In the genomic region with DNA sequence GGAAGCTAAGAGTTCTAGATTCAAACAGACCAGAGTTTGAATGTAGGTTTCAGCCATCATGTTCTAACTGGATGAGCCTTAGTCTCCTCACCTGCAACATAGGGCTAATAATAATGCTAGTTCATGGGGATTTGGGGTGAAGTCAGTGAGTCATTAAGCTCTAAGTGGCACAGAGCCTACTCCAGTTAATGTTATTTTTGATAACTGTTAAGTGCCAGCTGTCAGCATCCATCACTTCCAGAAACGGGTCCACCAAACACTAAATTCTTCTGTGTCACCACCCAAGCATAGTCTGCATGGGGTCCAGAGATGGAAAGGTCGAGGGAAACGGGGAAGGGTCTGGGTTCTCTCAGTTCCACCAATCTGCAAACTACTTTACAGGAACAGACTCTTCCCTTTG, we compare ENCODE assay signal across 17 cellular contexts. TPM values are rescaled to one million over a fixed set of nuclear protein-coding genes. Genes with fewer than 3 reads are reported as not detected.
DNase-seq lines count a peak whose midpoint lies in the region; ATAC-seq and TF ChIP-seq lines count a peak whose summit lies in the region.
"Had no signal": no experiment of that assay in that cellular context is flagged by ENCODE, and none has a peak within 500 bp of the region (broad histone marks: within the 10 kb centered on the region; RNA-seq: fewer than 3 reads in every experiment).

No MANE protein-coding gene starts in this region.

- no peak overlapping the region for H3K27ac ChIP-seq in CD4-positive, CD25-positive, alpha-beta regulatory T cell (ENCODE audit: insufficient read depth, low read length, poor library complexity, severe bottlenecking)
- H3K27ac ChIP-seq in GM23338 (ENCODE audit: low read depth), result no peak overlapping the region

- H4K20me1 ChIP-seq in GM23338 (replicated peaks; ENCODE audit: insufficient read depth), result no peaks in the 10 kb centered on the region; the same call in 1 of the 2 replicates

- DNase-seq in CD4-positive, CD25-positive, alpha-beta regulatory T cell, result no peak
- DNase-seq in GM23338 (ENCODE audit: low spot score) (no peak), amniotic epithelial cell (ENCODE audit: low read depth) (peak; percentile 34)
- DNase-seq: activated gamma-delta T cell; BE2C; NCI-H1048; stimulated activated CD4-positive, alpha-beta T cell treated with anti-CD3 and anti-CD28 coated beads, Interleukin-15, amount 100 ng/mL, for 24 hours had no signal

- peaks cover 23% of the 10 kb centered on the region for H3K4me1 ChIP-seq in CD4-positive, CD25-positive, alpha-beta regulatory T cell (ENCODE audit: control insufficient read depth, insufficient read depth, low read length, poor library complexity, severe bottlenecking)
- H3K4me1 ChIP-seq in GM23338 (ENCODE audit: insufficient read depth), result peaks cover 31% of the 10 kb centered on the region
- H3K4me1 ChIP-seq: BE2C had no signal

- H3K27me3 ChIP-seq in CD4-positive, CD25-positive, alpha-beta regulatory T cell (ENCODE audit: control insufficient read depth, insufficient read depth, low read length), result no peaks in the 10 kb centered on the region
- H3K27me3 ChIP-seq in GM23338 (ENCODE audit: insufficient read depth), result no peaks in the 10 kb centered on the region
- H3K27me3 ChIP-seq: BE2C had no signal

- no peaks in the 10 kb centered on the region for H3K9me2 ChIP-seq in GM23338 (ENCODE audit: insufficient read depth)

- ATAC-seq in CD4-positive, CD25-positive, alpha-beta regulatory T cell (ENCODE audit: low read depth in 2 of 2), result no peak
- ATAC-seq in GM23338 (no peak), HG02885 (IDR thresholded peaks at IDR 0.05; ENCODE audit: poor library complexity, unreplicated experiment) (no peak), HG03565 (IDR thresholded peaks at IDR 0.05; ENCODE audit: unreplicated experiment) (no peak), GM21786 (IDR thresholded peaks at IDR 0.05; ENCODE audit: unreplicated experiment) (no peak), HG03439 (IDR thresholded peaks at IDR 0.05; ENCODE audit: unreplicated experiment) (no peak)

- H3K4me3 Mint-ChIP-seq in CD4-positive, CD25-positive, alpha-beta regulatory T cell, result peak overlapping the region; percentile 2 to 98 (median 78)
- no peak overlapping the region for H3K4me3 Mint-ChIP-seq in GM23338
- H3K4me3 Mint-ChIP-seq in nephron, result peak overlapping the region; percentile 97 to 98 (median 97)

- H3K27ac Mint-ChIP-seq in CD4-positive, CD25-positive, alpha-beta regulatory T cell, result peak overlapping the region; percentile 15 to 100 (median 87)
- H3K27ac Mint-ChIP-seq in GM23338 (no peak overlapping the region), nephron (peak overlapping the region; percentile 73 to 99 (median 99))

- peaks cover 31% of the 10 kb centered on the region for H3K79me2 ChIP-seq in GM23338 (replicated peaks; ENCODE audit: insufficient read depth)

- H3K9me3 Mint-ChIP-seq in CD4-positive, CD25-positive, alpha-beta regulatory T cell, result peaks cover 0 to 4% (median 0%) of the 10 kb centered on the region in 7 donors
- H3K9me3 Mint-ChIP-seq in GM23338 (no peaks in the 10 kb centered on the region; the same call in 2 of the 3 replicates), nephron (no peaks in the 10 kb centered on the region)

- H3K4me2 ChIP-seq in GM23338, result 0 out of 2 replicates have a peak overlapping the region, but pooled peaks have one; percentile 35

- no peaks in the 10 kb centered on the region for H3F3A ChIP-seq in GM23338 (replicated peaks; ENCODE audit: low read depth)

- H3K4me3 ChIP-seq in CD4-positive, CD25-positive, alpha-beta regulatory T cell (ENCODE audit: low read depth, low read length), result no peak overlapping the region
- H3K4me3 ChIP-seq in GM23338, result no peak overlapping the region
- H3K4me3 ChIP-seq: lung had no signal

- peak overlapping the region; percentile 38 for H2AFZ ChIP-seq in GM23338

- H3K9me3 ChIP-seq in CD4-positive, CD25-positive, alpha-beta regulatory T cell (ENCODE audit: control insufficient read depth in 2 of 2, low read length in 2 of 2), result no peaks in the 10 kb centered on the region
- H3K9me3 ChIP-seq: BE2C had no signal

- no peaks in the 10 kb centered on the region for H3K36me3 ChIP-seq in CD4-positive, CD25-positive, alpha-beta regulatory T cell (ENCODE audit: control insufficient read depth, insufficient read depth, low read length)
- H3K36me3 ChIP-seq in GM23338 (ENCODE audit: insufficient read depth), result no peaks in the 10 kb centered on the region
- H3K36me3 ChIP-seq: BE2C had no signal

- H3K4me1 Mint-ChIP-seq in CD4-positive, CD25-positive, alpha-beta regulatory T cell, result peaks cover 15 to 46% (median 32%) of the 10 kb centered on the region in 4 donors
- peaks cover 47% of the 10 kb centered on the region for H3K4me1 Mint-ChIP-seq in GM23338
- H3K4me1 Mint-ChIP-seq in nephron, result peaks cover 47% of the 10 kb centered on the region

- no peak for TF ChIP-seq CTCF in GM23338 (conservative IDR thresholded peaks at IDR 0.05; ENCODE audit: low read depth in 2 of 2)
- no peak for TF ChIP-seq CTCF in nephron (IDR thresholded peaks at IDR 0.05; ENCODE audit: unreplicated experiment in 3 of 3)

- H3K36me3 Mint-ChIP-seq in CD4-positive, CD25-positive, alpha-beta regulatory T cell, result no peaks in the 10 kb centered on the region
- H3K36me3 Mint-ChIP-seq in GM23338 (ENCODE audit: low read depth) (no peaks in the 10 kb centered on the region), nephron (ENCODE audit: low read depth) (no peaks in the 10 kb centered on the region)

- peaks cover 9% of the 10 kb centered on the region for H3K27me3 Mint-ChIP-seq in CD4-positive, CD25-positive, alpha-beta regulatory T cell
- H3K27me3 Mint-ChIP-seq in GM23338 (ENCODE audit: insufficient read depth, low read depth, poor library complexity) (peaks cover 14% of the 10 kb centered on the region), nephron (ENCODE audit: low read depth) (no peaks in the 10 kb centered on the region)

TF ChIP-seq in GM23338, 12 proteins besides CTCF, POLR2A, EP300 and RAD21:
- TF ChIP-seq, protein P1, sequence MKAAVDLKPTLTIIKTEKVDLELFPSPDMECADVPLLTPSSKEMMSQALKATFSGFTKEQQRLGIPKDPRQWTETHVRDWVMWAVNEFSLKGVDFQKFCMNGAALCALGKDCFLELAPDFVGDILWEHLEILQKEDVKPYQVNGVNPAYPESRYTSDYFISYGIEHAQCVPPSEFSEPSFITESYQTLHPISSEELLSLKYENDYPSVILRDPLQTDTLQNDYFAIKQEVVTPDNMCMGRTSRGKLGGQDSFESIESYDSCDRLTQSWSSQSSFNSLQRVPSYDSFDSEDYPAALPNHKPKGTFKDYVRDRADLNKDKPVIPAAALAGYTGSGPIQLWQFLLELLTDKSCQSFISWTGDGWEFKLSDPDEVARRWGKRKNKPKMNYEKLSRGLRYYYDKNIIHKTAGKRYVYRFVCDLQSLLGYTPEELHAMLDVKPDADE (IDR thresholded peaks at IDR 0.05), result no peak
- TF ChIP-seq ZNF331 (CRISPR knock-in tag; IDR thresholded peaks at IDR 0.05; ENCODE audit: low read depth) (no peak), STAT1 (IDR thresholded peaks at IDR 0.05; ENCODE audit: unreplicated experiment) (no peak)
TF ChIP-seq in GM23338: peak in this region for 0.

RNA-seq across cellular contexts. Expression of a gene that starts 1.8 kb away (rescaled TPM):
- 63.0 TPM for total RNA-seq in CD4-positive, CD25-positive, alpha-beta regulatory T cell
- polyA plus RNA-seq in CD4-positive, CD25-positive, alpha-beta regulatory T cell, result 10 to 100 TPM in 3 of 4 donors, 1 to 10 TPM in 1; 8.7 to 14.5 (median 11.2) TPM
- 43.2 and 48.0 TPM in 2 replicates for total RNA-seq in GM23338 (2014; rRNA removed; shearing (Covaris generic))
- polyA plus RNA-seq in GM23338 (2016; fragmentation: Nextera tagmentation; extraction: Ambion mirVana), result 20.1 and 23.7 TPM in 2 replicates

RNA-seq across cellular contexts. Expression of a gene that starts 32.3 kb away (rescaled TPM):
- total RNA-seq in CD4-positive, CD25-positive, alpha-beta regulatory T cell, result 3.3 TPM
- polyA plus RNA-seq in CD4-positive, CD25-positive, alpha-beta regulatory T cell, result under 1 TPM in 1 of 4 donors, not detected in 3; 0.05 TPM
- total RNA-seq in GM23338 (2014; rRNA removed; shearing (Covaris generic)), result 0.38 and 1.0 TPM in 2 replicates
- polyA plus RNA-seq in GM23338 (2016; fragmentation: Nextera tagmentation; extraction: Ambion mirVana), result 0.28 TPM in 1 of 2 replicates, not detected in the other
- total RNA-seq: dermis microvascular lymphatic vessel endothelial cell, HT1080, omental fat pad, subcutaneous adipose tissue had no signal
